ENCODE assay signal across 9 cellular contexts in genomic region chr5:142699105-142699720, GRCh38. TPM values are rescaled to one million over a fixed set of nuclear protein-coding genes. Genes with fewer than 3 reads are reported as not detected.
A peak's percentile ranks its signal among the peaks of the same experiment; 100 is the strongest.
DNase-seq lines count a peak whose midpoint lies in the region; ATAC-seq, FAIRE-seq and TF ChIP-seq lines count a peak whose summit lies in the region.
"Had no signal": no experiment of that assay in that cellular context is flagged by ENCODE, and none has a peak within 500 bp of the region (broad histone marks: within the 10 kb centered on the region; RNA-seq: fewer than 3 reads in every experiment).

No MANE protein-coding gene starts in this region.

- H3K9me3 ChIP-seq in K562 (replicated peaks; ENCODE audit: control insufficient read depth, insufficient read depth, low read depth, low read length) (no peaks in the 10 kb centered on the region), smooth muscle cell (replicated peaks; ENCODE audit: low read depth) (no peaks in the 10 kb centered on the region)

- POLR2A ChIA-PET in K562 (lab: Yijun Ruan, JAX): interaction anchor here (1.1 kb wide), 1 partner anchor 10 kb away, joined by 3 read pairs; no protein-coding TSS in a partner anchor

- no peaks in the 10 kb centered on the region for H3K9me1 ChIP-seq in K562 (ENCODE audit: control insufficient read depth, insufficient read depth, low read length)

- CTCF ChIA-PET in K562 (lab: Yijun Ruan, JAX; ENCODE audit: low intra/inter-chr PET ratio): interaction anchor here (0.6 to 2.0 kb wide), 7 partner anchors 14 to 547 kb away, joined by 3 to 24 read pairs (median 4); no protein-coding TSS in a partner anchor

- H3K4me3 ChIP-seq in K562: no peak overlapping the region
- H3K4me3 ChIP-seq in smooth muscle cell: no peak overlapping the region

- H3F3A ChIP-seq in smooth muscle cell (ENCODE audit: low read depth): peaks cover 3% of the 10 kb centered on the region

- FAIRE-seq in TTC549 (lab: Jason Lieb, UNC) (peak; percentile 64), K562 (lab: Jason Lieb, UNC) (peak; percentile 94)

- peak; percentile 70 for DNase-seq in GM04504 (ENCODE audit: low read depth)
- peak; percentile 22 for DNase-seq in NCI-H2081 treated with DMSO at 0.1 percent for 48 hours (lab: John Stamatoyannopoulos, UW)
- DNase-seq in K562 (ENCODE audit: extremely low read depth in 1 of 4, low spot score in 3 of 4): peak; percentile 73 to 82 (median 78)
- DNase-seq in iPS-NIHi11 (ENCODE audit: low spot score): peak; percentile 84
- DNase-seq in smooth muscle cell (lab: John Stamatoyannopoulos, UW; ENCODE audit: unreplicated experiment): peak; percentile 78

- intact Hi-C loops in K562 (cut with micrococcal nuclease): loop anchor here (1.0 to 2.0 kb wide), 4 partner anchors 44 to 546 kb away; no protein-coding TSS in a partner anchor

- H3K36me3 ChIP-seq in K562 (ENCODE audit: control insufficient read depth, insufficient read depth, low read length) (no peaks in the 10 kb centered on the region), smooth muscle cell (ENCODE audit: low read depth) (no peaks in the 10 kb centered on the region)

- H3K27me3 ChIP-seq in K562 (ENCODE audit: control insufficient read depth in 2 of 2, insufficient read depth in 2 of 2, low read length in 2 of 2): peaks cover 0 to 9% of the 10 kb centered on the region in 2 experiments; a peak in 2 of 5 replicates
- no peaks in the 10 kb centered on the region for H3K27me3 ChIP-seq in smooth muscle cell (ENCODE audit: low read depth)

- ATAC-seq in HG02759 (IDR thresholded peaks at IDR 0.05; ENCODE audit: unreplicated experiment) (peak; percentile 70), K562 (peak; percentile 99), HG03520 (IDR thresholded peaks at IDR 0.05; ENCODE audit: unreplicated experiment) (no peak)

- in situ Hi-C loops in K562 (cut with MboI): loop anchor here (10.0 kb wide), 2 partner anchors 114 to 534 kb away; no protein-coding TSS in a partner anchor

- H3K4me1 ChIP-seq in K562 (replicated peaks in 1 of 2; ENCODE audit: control insufficient read depth in 2 of 2, insufficient read depth in 2 of 2, low read length in 2 of 2): no peaks in the 10 kb centered on the region
- H3K4me1 ChIP-seq in smooth muscle cell (ENCODE audit: low read depth): peaks cover 10% of the 10 kb centered on the region

- H3K79me2 ChIP-seq in K562 (ENCODE audit: control insufficient read depth, insufficient read depth, low read length) (no peaks in the 10 kb centered on the region), smooth muscle cell (ENCODE audit: low read depth) (no peaks in the 10 kb centered on the region)

- TF ChIP-seq EP300 in K562 (IDR thresholded peaks at IDR 0.05; ENCODE audit: low read length): no peak

- H2AFZ ChIP-seq in K562 (ENCODE audit: low read depth, low read length) (no peak overlapping the region), smooth muscle cell (ENCODE audit: low read depth) (no peak overlapping the region)

- TF ChIP-seq POLR2A in K562 (conservative IDR thresholded peaks at IDR 0.05): no peak

- H3K4me2 ChIP-seq in K562 (ENCODE audit: insufficient read depth, low read length) (no peak overlapping the region), smooth muscle cell (peak overlapping the region; percentile 44)

- no peak overlapping the region for H3K9ac ChIP-seq in K562 (ENCODE audit: insufficient read depth in 1 of 2, low read depth in 2 of 2, low read length in 2 of 2)
- H3K9ac ChIP-seq in smooth muscle cell (ENCODE audit: low read depth): no peak overlapping the region

- BruUV-seq in K562 (replicated peaks; lab: Mats Ljungman, UMichigan): no TSS peak

- H3K27ac ChIP-seq in K562 (ENCODE audit: extremely low read depth, low read depth, low read length): no peak overlapping the region
- peak overlapping the region; percentile 72 for H3K27ac ChIP-seq in smooth muscle cell (ENCODE audit: low read depth)

- peak; percentile 87 to 97 (median 95) for TF ChIP-seq CTCF in K562 (IDR thresholded peaks at IDR 0.05 in 2 of 3, conservative IDR thresholded peaks at IDR 0.05 in 1 of 3; ENCODE audit: insufficient read depth in 2 of 3, low read depth in 1 of 3, low read length in 3 of 3)
- peak; percentile 95 for TF ChIP-seq CTCF in smooth muscle cell (IDR thresholded peaks at IDR 0.05; ENCODE audit: borderline replicate concordance, insufficient read depth, poor library complexity, severe bottlenecking)

- peak; percentile 95 to 97 for TF ChIP-seq RAD21 in K562 (CRISPR knock-in tag; conservative IDR thresholded peaks at IDR 0.05 in 1 of 2, IDR thresholded peaks at IDR 0.05 in 1 of 2)

- WGBS in K562 (ENCODE audit: insufficient coverage, low coverage, missing lambda C conversion rate): 0% methylated on average over 4 of the region's 5 CpGs
- 6% methylated on average over 5 of the region's 5 CpGs for WGBS in smooth muscle cell (ENCODE audit: low lambda C conversion rate)

- H4K20me1 ChIP-seq in K562 (replicated peaks; ENCODE audit: control insufficient read depth, insufficient read depth, low read length) (no peaks in the 10 kb centered on the region), smooth muscle cell (ENCODE audit: low read depth) (no peaks in the 10 kb centered on the region)

TF ChIP-seq in K562, 482 proteins besides CTCF, POLR2A, EP300 and RAD21 (continues in another document):
- TF ChIP-seq TCF7 (IDR thresholded peaks at IDR 0.05; ENCODE audit: borderline replicate concordance): no peak
- TF ChIP-seq HNRNPL (IDR thresholded peaks at IDR 0.05; ENCODE audit: low read depth, low read length): no peak
- TF ChIP-seq RERE (CRISPR knock-in tag; IDR thresholded peaks at IDR 0.05; ENCODE audit: borderline replicate concordance): no peak
- TF ChIP-seq RFX5 (IDR thresholded peaks at IDR 0.05; ENCODE audit: low read depth, low read length): no peak
- no peak for TF ChIP-seq MAFG (tag; conservative IDR thresholded peaks at IDR 0.05)
- no peak for TF ChIP-seq KLF6 (CRISPR knock-in tag; IDR thresholded peaks at IDR 0.05; ENCODE audit: borderline replicate concordance)
- TF ChIP-seq FOXO4 (CRISPR knock-in tag; IDR thresholded peaks at IDR 0.05): no peak

RNA-seq across cellular contexts. Expression of gene FGF1, which starts 13.3 kb away (rescaled TPM):
- total RNA-seq in K562 (2011; cell fraction: chromatin; rRNA removed; ENCODE audit: low replicate concordance): not detected in 2 replicates
- total RNA-seq in K562 (2011; cell fraction: nucleolus; rRNA removed): not detected in 2 replicates
- total RNA-seq in K562 (2011; cell fraction: nucleoplasm; rRNA removed): not detected in 2 replicates
- total RNA-seq in K562 (2014; rRNA removed) (not detected in 2 replicates), K562 (2014; rRNA removed; fragmentation: Illumina TruSeq; extraction: Trizol) (not detected in 2 replicates), K562 (2015; rRNA removed; fragmentation: Illumina TruSeq; extraction: Trizol) (not detected in 2 replicates), K562 (2021) (not detected in 2 replicates), smooth muscle cell (36.5 and 111 TPM in 2 replicates)
- polyA plus RNA-seq in K562 (2011; rRNA removed) (not detected in 2 replicates), K562 (2014; fragmentation: Illumina TruSeq; extraction: Trizol) (not detected in 2 replicates), K562 (2014; fragmentation: Nextera tagmentation; extraction: Ambion mirVana) (not detected), K562 (2014; rRNA removed) (not detected in 2 replicates), smooth muscle cell (50.2 and 91.7 TPM in 2 replicates)
- polyA plus RNA-seq in K562 (2011; cell fraction: cytosol; rRNA removed): not detected in 2 replicates
- not detected in 2 replicates for polyA plus RNA-seq in K562 (2011; cell fraction: nucleus; rRNA removed)
- polyA plus RNA-seq in K562 (2012): 0.03 TPM in 1 of 2 replicates, not detected in the other
- not detected in 2 replicates for polyA minus RNA-seq in K562 (2011; rRNA and poly(A)+ RNA removed)
- not detected in 2 replicates for polyA minus RNA-seq in K562 (2011; cell fraction: cytosol; rRNA and poly(A)+ RNA removed)
- not detected in 2 replicates for polyA minus RNA-seq in K562 (2011; cell fraction: nucleus; rRNA and poly(A)+ RNA removed)
- total RNA-seq: mononuclear cell had no signal

Comparison
In these comparisons a context has a peak if more than half of its experiments do, and no peak if none do; other contexts are left out.
1. DNase-seq: peak in every context shown above with its lines; median percentile 84 in iPS-NIHi11; 78 in K562; 78 in smooth muscle cell; 70 in GM04504; 22 in NCI-H2081 treated with DMSO at 0.1 percent for 48 hours.
2. RNA of gene FGF1, which starts 13.3 kb away (total RNA-seq): 36.5 to 111 TPM in smooth muscle cell; not detected in K562; every median in the first group is over 10 times any median in the second.